ENCODE assay signal across 8 cellular contexts in genomic region chr17:19992803-19993713, GRCh38. TPM values are rescaled to one million over a fixed set of nuclear protein-coding genes. Genes with fewer than 3 reads are reported as not detected.
A peak's percentile ranks its signal among the peaks of the same experiment; 100 is the strongest.
DNase-seq lines count a peak whose midpoint lies in the region; ATAC-seq and TF ChIP-seq lines count a peak whose summit lies in the region.

No MANE protein-coding gene starts in this region.

- peaks cover 1 to 10% (median 1%) of the 10 kb centered on the region in 3 donors for H3K27me3 Mint-ChIP-seq in CD14-positive monocyte (ENCODE audit: low read depth in 3 of 3)

- no peaks in the 10 kb centered on the region for H3K36me3 Mint-ChIP-seq in CD14-positive monocyte

- ATAC-seq in GM19468 (IDR thresholded peaks at IDR 0.05; ENCODE audit: extremely low read depth, unreplicated experiment): peak; percentile 75

- intact Hi-C loops in CD14-positive monocyte (cut with micrococcal nuclease): loop anchor here (2.0 to 10.0 kb wide), 3 partner anchors 124 to 322 kb away; no protein-coding TSS in a partner anchor

- H3K4me1 Mint-ChIP-seq in CD14-positive monocyte: peaks cover 8% of the 10 kb centered on the region

- DNase-seq in CD14-positive monocyte (ENCODE audit: low spot score) (peak; percentile 67), HUDEP-2 (lab: John Stamatoyannopoulos, UW; ENCODE audit: unreplicated experiment in 76 of 76) (peak in 73 of 76 experiments; percentile 11 to 84 (median 68)), NOMO-1 (lab: John Stamatoyannopoulos, UW; ENCODE audit: unreplicated experiment in 2 of 2) (peak; percentile 81 to 83), medulla oblongata (ENCODE audit: extremely low spot score) (peak; percentile 96)
- peak; percentile 29 to 58 for DNase-seq in activated CD8-positive, alpha-beta memory T cell treated with anti-CD3 and anti-CD28 coated beads for 1 hour (ENCODE audit: extremely low read depth in 1 of 2, low read depth in 1 of 2)
- DNase-seq in effector CD4-positive, alpha-beta T cell: peak; percentile 60
- DNase-seq in stimulated activated CD8-positive, alpha-beta memory T cell treated with anti-CD3 and anti-CD28 coated beads, Interleukin-15, amount 100 ng/mL, for 4 hours (ENCODE audit: low read depth in 2 of 2): peak; percentile 47 to 53

- H3K27ac Mint-ChIP-seq in CD14-positive monocyte: no peak overlapping the region

- no peaks in the 10 kb centered on the region for H3K9me3 Mint-ChIP-seq in CD14-positive monocyte

- peak overlapping the region in 1 of 2 donors; percentile 69 for H3K4me3 Mint-ChIP-seq in CD14-positive monocyte

- peak; percentile 78 for TF ChIP-seq CTCF in CD14-positive monocyte (IDR thresholded peaks at IDR 0.05)

RNA-seq across cellular contexts. Expression of gene AKAP10, which starts 15.4 kb away (rescaled TPM):
- 10 to 100 TPM; 13.1 to 15.4 TPM for polyA plus RNA-seq in CD14-positive monocyte

RNA-seq across cellular contexts. Expression of gene SPECC1, which starts 16.1 kb away (rescaled TPM):
- 10 to 100 TPM; 36.0 to 50.5 TPM for polyA plus RNA-seq in CD14-positive monocyte

Comparison
In these comparisons a context has a peak if more than half of its experiments do, and no peak if none do; other contexts are left out.
1. Peak in every context shown above with its lines: DNase-seq and ATAC-seq.
2. DNase-seq: peak in every context shown above with its lines; median percentile 96 in medulla oblongata; 82 in NOMO-1; 68 in HUDEP-2; 67 in CD14-positive monocyte; 60 in effector CD4-positive, alpha-beta T cell; 50 in stimulated activated CD8-positive, alpha-beta memory T cell treated with anti-CD3 and anti-CD28 coated beads, Interleukin-15, amount 100 ng/mL, for 4 hours; 44 in activated CD8-positive, alpha-beta memory T cell treated with anti-CD3 and anti-CD28 coated beads for 1 hour.